Comparison of ENCODE assay signal across 10 cellular contexts in the genomic region with DNA sequence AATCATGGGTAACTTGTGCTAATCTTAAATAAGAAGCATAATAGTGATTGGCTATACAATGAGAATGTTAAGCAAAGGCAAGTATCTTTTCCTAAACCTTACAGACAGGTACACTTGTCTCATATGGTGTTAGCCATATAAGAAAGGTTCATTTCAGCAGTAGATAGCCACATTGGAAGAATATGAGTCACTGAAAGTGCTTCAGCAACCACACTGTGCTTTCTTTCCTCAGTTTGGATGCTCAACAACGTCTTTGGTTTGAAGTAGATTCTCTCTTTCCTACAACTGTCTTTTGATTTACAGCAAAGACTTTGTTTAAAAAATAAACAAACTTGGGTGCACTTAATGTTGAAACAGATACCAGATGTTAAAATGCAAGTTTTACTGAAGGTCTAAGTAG. TPM values are rescaled to one million over a fixed set of nuclear protein-coding genes. Genes with fewer than 3 reads are reported as not detected.
DNase-seq lines count a peak whose midpoint lies in the region; ATAC-seq and TF ChIP-seq lines count a peak whose summit lies in the region.
"Had no signal": no experiment of that assay in that cellular context is flagged by ENCODE, and none has a peak within 500 bp of the region (broad histone marks: within the 10 kb centered on the region; RNA-seq: fewer than 3 reads in every experiment).

No MANE protein-coding gene starts in this region.

- no peak for TF ChIP-seq EP300 in esophagus muscularis mucosa (IDR thresholded peaks at IDR 0.05)

- no peak overlapping the region for H3K4me3 ChIP-seq in esophagus muscularis mucosa

- ATAC-seq in GM19043 (IDR thresholded peaks at IDR 0.05; ENCODE audit: low read depth, unreplicated experiment) = peak; percentile 60
- peak; percentile 55 for ATAC-seq in HG02763 (IDR thresholded peaks at IDR 0.05; ENCODE audit: unreplicated experiment)
- peak; percentile 66 for ATAC-seq in HG03571 (IDR thresholded peaks at IDR 0.05; ENCODE audit: unreplicated experiment)
- no peak for ATAC-seq in left ventricle myocardium superior

- no peak overlapping the region for H3K27ac ChIP-seq in esophagus muscularis mucosa (replicated peaks in 1 of 4)

- H3K9me3 ChIP-seq in esophagus muscularis mucosa = peaks cover 0 to 35% (median 26%) of the 10 kb centered on the region in 4 donors

- WGBS in esophagus muscularis mucosa = 67% methylated on average over 1 of the region's 1 CpG

- no peaks in the 10 kb centered on the region for H3K36me3 ChIP-seq in esophagus muscularis mucosa

- DNase-seq in GM10266 (ENCODE audit: extremely low spot score) = peak; percentile 42
- DNase-seq in esophagus muscularis mucosa (ENCODE audit: extremely low spot score) = no peak
- DNase-seq in NCI-H82 (lab: John Stamatoyannopoulos, UW) = no peak
- no peak for DNase-seq in hippocampal formation (lab: John Stamatoyannopoulos, UW)
- DNase-seq in left ventricle myocardium superior = no peak
- DNase-seq: GOT3; stimulated activated CD8-positive, alpha-beta memory T cell treated with anti-CD3 and anti-CD28 coated beads, Interleukin-4, amount 100 ng/mL, for 48 hours had no signal

- TF ChIP-seq CTCF in GM10266 (IDR thresholded peaks at IDR 0.05; ENCODE audit: control insufficient read depth, insufficient read depth, low read depth, missing control alignments) = no peak
- TF ChIP-seq CTCF in esophagus muscularis mucosa (IDR thresholded peaks at IDR 0.05) = no peak

- no peaks in the 10 kb centered on the region for H3K27me3 ChIP-seq in esophagus muscularis mucosa

- TF ChIP-seq POLR2A in esophagus muscularis mucosa (IDR thresholded peaks at IDR 0.05; ENCODE audit: low read depth) = no peak

- intact Hi-C loops in esophagus muscularis mucosa (cut with DNase I) (no loop called here), left ventricle myocardium superior (cut with micrococcal nuclease) (no loop called here)

- H3K4me1 ChIP-seq in esophagus muscularis mucosa = peaks cover 0 to 3% (median 1%) of the 10 kb centered on the region in 4 donors

RNA-seq across cellular contexts. Expression of a gene that starts 8.9 kb away (rescaled TPM):
- total RNA-seq in esophagus muscularis mucosa (10 to 100 TPM; 15.4 to 19.9 (median 16.2) TPM), left ventricle myocardium superior (8.1 TPM)
